Comparison of ENCODE assay signal across 8 cellular contexts in the genomic region with DNA sequence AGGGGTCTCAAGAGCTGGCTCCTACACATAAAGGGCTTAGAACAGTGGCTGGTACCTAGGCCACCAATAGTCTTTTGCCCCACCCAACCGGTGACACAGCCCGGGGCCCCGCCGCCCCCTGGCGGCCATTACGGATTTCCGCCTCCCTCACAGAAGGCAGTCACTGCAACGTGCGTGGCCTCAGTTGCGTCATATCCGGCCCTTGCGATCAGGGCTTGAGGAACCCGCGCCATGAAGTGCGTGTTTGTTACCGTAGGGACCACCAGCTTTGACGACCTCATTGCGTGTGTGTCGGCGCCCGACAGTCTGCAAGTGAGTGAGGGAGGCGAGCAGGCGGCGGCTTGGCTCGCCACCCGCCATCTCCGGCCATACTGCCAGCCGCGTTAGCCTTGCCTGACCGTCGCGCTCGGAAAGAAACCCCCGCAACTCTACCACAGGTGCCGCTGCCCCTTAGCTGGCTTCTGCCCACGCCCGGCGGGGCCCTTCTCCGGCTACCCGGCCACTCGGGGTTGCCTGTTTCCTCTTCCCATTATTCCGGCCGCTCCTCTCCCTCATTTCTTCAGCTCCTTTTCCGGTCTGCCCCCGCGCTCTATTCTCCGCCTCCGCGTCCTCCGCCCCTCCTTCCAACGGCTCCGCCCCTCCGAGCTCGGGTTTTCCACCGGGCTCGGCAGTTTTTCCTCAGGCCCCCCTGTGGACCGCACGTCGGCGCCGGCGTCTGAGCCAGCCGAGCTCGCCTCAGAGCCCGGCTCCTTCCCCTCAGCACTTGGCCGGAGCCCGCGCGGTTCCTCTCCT. TPM values are rescaled to one million over a fixed set of nuclear protein-coding genes. Genes with fewer than 3 reads are reported as not detected.
DNase-seq lines count a peak whose midpoint lies in the region; ATAC-seq and TF ChIP-seq lines count a peak whose summit lies in the region.

A gene (plus strand): TSS at position 183 of the 792 bp plus-strand sequence. CDS start 49 bp downstream, at position 232.

- H3K36me3 Mint-ChIP-seq in HFFc6 (ENCODE audit: low read depth): peaks cover 13% of the 10 kb centered on the region
- peaks cover 16% of the 10 kb centered on the region for H3K36me3 Mint-ChIP-seq in activated naive CD4-positive, alpha-beta T cell treated with anti-CD3 and anti-CD28 coated beads, Interleukin-2, amount 10 ng/mL, durations not matched to agents 7 days and 5 days

- no peak for TF ChIP-seq EP300 in gastroesophageal sphincter (IDR thresholded peaks at IDR 0.05)

- CTCF ChIA-PET in activated naive CD4-positive, alpha-beta T cell treated with anti-CD3 and anti-CD28 coated beads, Interleukin-2, amount 10 ng/mL, durations not matched to agents 7 days and 5 days (lab: Charles Lee): no interaction called here

- H3K36me3 ChIP-seq in gastroesophageal sphincter (peaks cover 0 to 14% of the 10 kb centered on the region in 2 donors), neutrophil (peaks cover 10% of the 10 kb centered on the region)

- ATAC-seq in gastroesophageal sphincter: peak; percentile 95

- TF ChIP-seq CTCF in HFFc6 (IDR thresholded peaks at IDR 0.05) (peak; percentile 85), gastroesophageal sphincter (IDR thresholded peaks at IDR 0.05) (peak; percentile 61 to 84 (median 69)), neutrophil (IDR thresholded peaks at IDR 0.05) (peak; percentile 62)

- no peaks in the 10 kb centered on the region for H3K9me3 ChIP-seq in gastroesophageal sphincter
- H3K9me3 ChIP-seq in neutrophil: no peaks in the 10 kb centered on the region

- H3K4me3 ChIP-seq in GM08714 (ENCODE audit: low read length): peak within 1 kb of the TSS; percentile 71
- H3K4me3 ChIP-seq in gastroesophageal sphincter: peak within 1 kb of the TSS; percentile 76 to 89
- H3K4me3 ChIP-seq in neutrophil (ENCODE audit: low read depth in 1 of 2, low read length in 1 of 2): peak within 1 kb of the TSS; percentile 68 to 77

- DNase-seq in HFFc6: peak; percentile 77
- DNase-seq in NAMALWA (ENCODE audit: low spot score): peak; percentile 91
- peak; percentile 90 for DNase-seq in SK-N-DZ (ENCODE audit: low spot score)
- DNase-seq in activated naive CD4-positive, alpha-beta T cell treated with anti-CD3 and anti-CD28 coated beads, Interleukin-2, amount 10 ng/mL, durations not matched to agents 7 days and 5 days: peak; percentile 90
- peak; percentile 7 to 87 (median 68) for DNase-seq in substantia nigra (lab: John Stamatoyannopoulos, UW)

- H3K27ac Mint-ChIP-seq in HFFc6: peak within 1 kb of the TSS; percentile 97
- H3K27ac Mint-ChIP-seq in activated naive CD4-positive, alpha-beta T cell treated with anti-CD3 and anti-CD28 coated beads, Interleukin-2, amount 10 ng/mL, durations not matched to agents 7 days and 5 days: peak within 1 kb of the TSS; percentile 96

- TF ChIP-seq POLR2A in gastroesophageal sphincter (IDR thresholded peaks at IDR 0.05): peak; percentile 63 to 77

- H3K4me1 ChIP-seq in gastroesophageal sphincter (peaks cover 0 to 19% (median 3%) of the 10 kb centered on the region in 3 donors), neutrophil (ENCODE audit: control insufficient read depth in 1 of 2, insufficient read depth in 1 of 2, low read depth in 1 of 2, low read length in 1 of 2) (peaks cover 0 to 3% of the 10 kb centered on the region in 2 experiments)

- no peaks in the 10 kb centered on the region; the same call in 1 of the 2 replicates for H3K27me3 Mint-ChIP-seq in HFFc6 (ENCODE audit: insufficient read depth)
- no peaks in the 10 kb centered on the region for H3K27me3 Mint-ChIP-seq in activated naive CD4-positive, alpha-beta T cell treated with anti-CD3 and anti-CD28 coated beads, Interleukin-2, amount 10 ng/mL, durations not matched to agents 7 days and 5 days

- H3K4me3 Mint-ChIP-seq in HFFc6: peak within 1 kb of the TSS; percentile 90
- H3K4me3 Mint-ChIP-seq in activated naive CD4-positive, alpha-beta T cell treated with anti-CD3 and anti-CD28 coated beads, Interleukin-2, amount 10 ng/mL, durations not matched to agents 7 days and 5 days: peak within 1 kb of the TSS; percentile 88

- H3K9me3 Mint-ChIP-seq in HFFc6: no peaks in the 10 kb centered on the region
- no peaks in the 10 kb centered on the region for H3K9me3 Mint-ChIP-seq in activated naive CD4-positive, alpha-beta T cell treated with anti-CD3 and anti-CD28 coated beads, Interleukin-2, amount 10 ng/mL, durations not matched to agents 7 days and 5 days

- H3K4me1 Mint-ChIP-seq in HFFc6 (ENCODE audit: low read depth): peaks cover 9% of the 10 kb centered on the region
- peaks cover 31% of the 10 kb centered on the region for H3K4me1 Mint-ChIP-seq in activated naive CD4-positive, alpha-beta T cell treated with anti-CD3 and anti-CD28 coated beads, Interleukin-2, amount 10 ng/mL, durations not matched to agents 7 days and 5 days

- WGBS in gastroesophageal sphincter (ENCODE audit: low coverage in 1 of 2), 2 donors: 0 to 24% methylated on average over 3 to 19 of the region's 69 CpGs

- H3K27me3 ChIP-seq in gastroesophageal sphincter (no peaks in the 10 kb centered on the region), neutrophil (no peaks in the 10 kb centered on the region)

- peak within 1 kb of the TSS; percentile 97 to 99 (median 98) for H3K27ac ChIP-seq in gastroesophageal sphincter
- H3K27ac ChIP-seq in neutrophil: peak within 1 kb of the TSS; percentile 87
- H3K27ac ChIP-seq in substantia nigra (ENCODE audit: low read depth, low read length, poor library complexity, severe bottlenecking): peak within 1 kb of the TSS; percentile 90

RNA-seq across cellular contexts. Expression of the gene that starts here (rescaled TPM):
- 10 to 100 TPM; 21.7 to 30.2 (median 26.5) TPM for total RNA-seq in HFFc6 (2021; fragmentation: NEBNext Ultra II Directional; extraction: Animal tissue kit (Norgen Biotek cat#: 25700))
- 22.4 and 41.5 TPM in 2 replicates for polyA plus RNA-seq in SK-N-DZ (2014; cell fraction: cytosol; rRNA removed)
- 28.5 and 55.0 TPM in 2 replicates for polyA plus RNA-seq in SK-N-DZ (2014; cell fraction: nucleus; rRNA removed)
- total RNA-seq in gastroesophageal sphincter: 10 to 100 TPM; 34.6 to 62.4 (median 49.9) TPM

Comparison
In these comparisons a context has a peak if more than half of its experiments do, and no peak if none do; other contexts are left out.
1. Peak in every context shown above with its lines: DNase-seq, ATAC-seq, H3K4me3 ChIP-seq and H3K27ac ChIP-seq.